Comparison of ENCODE assay signal across 1 cellular context in the genomic region with DNA sequence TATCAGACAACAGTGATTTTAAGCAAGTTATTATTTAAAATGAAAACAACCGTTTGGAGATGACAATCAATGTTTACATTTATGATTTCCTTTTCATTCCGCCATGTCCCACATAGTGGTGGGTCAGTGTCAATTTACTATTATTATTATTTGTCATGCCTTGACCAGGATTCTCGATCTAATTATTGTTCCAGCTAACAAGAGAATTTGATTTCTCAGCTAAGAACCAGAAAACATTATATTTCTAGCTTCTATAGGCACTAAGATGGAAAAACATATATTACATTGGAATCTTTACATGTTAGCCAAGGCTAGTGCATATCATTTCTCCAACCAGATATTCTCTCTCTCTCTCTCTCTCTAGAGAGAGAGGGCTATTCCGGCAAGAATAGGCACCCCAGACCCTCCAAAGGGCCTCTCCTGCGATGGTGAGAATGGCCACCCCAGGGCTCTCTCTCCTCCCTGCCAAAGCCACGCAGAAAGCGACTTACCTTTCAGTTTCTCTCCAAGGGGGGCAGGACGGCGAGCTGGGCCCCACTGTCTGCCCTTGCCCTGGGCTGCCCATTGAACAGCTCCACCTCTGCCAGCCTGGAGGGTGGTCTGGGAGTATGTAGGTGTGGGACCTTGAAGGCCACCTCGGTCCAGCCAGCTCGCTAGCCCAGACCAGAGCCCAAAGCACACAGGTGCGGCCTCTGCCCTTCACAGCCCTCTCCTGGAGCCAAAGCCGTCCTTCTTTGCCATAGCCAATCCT.
TF ChIP-seq lines count a peak whose summit lies in the region.

No MANE protein-coding gene starts in this region.

TF ChIP-seq in HCT116, 20 proteins besides CTCF, POLR2A, EP300 and RAD21:
- TF ChIP-seq JUND (IDR thresholded peaks at IDR 0.05) (no peak), SRF (IDR thresholded peaks at IDR 0.05; ENCODE audit: low read depth) (no peak), ZFX (IDR thresholded peaks at IDR 0.05) (no peak; the same call in 1 of the 2 replicates), YY1 (IDR thresholded peaks at IDR 0.05; ENCODE audit: extremely low read depth, insufficient replicate concordance, low read depth, low read length) (no peak), CBX3 (IDR thresholded peaks at IDR 0.05; ENCODE audit: low read depth) (no peak), ZNF274 (IDR thresholded peaks at IDR 0.05; ENCODE audit: low read depth, low read length) (no peak), EZH2phosphoT487 (IDR thresholded peaks at IDR 0.05; ENCODE audit: borderline replicate concordance) (no peak), EGR1 (IDR thresholded peaks at IDR 0.05; ENCODE audit: low read depth) (no peak), ELF1 (IDR thresholded peaks at IDR 0.05; ENCODE audit: borderline replicate concordance, low read depth) (no peak), CEBPB (IDR thresholded peaks at IDR 0.05; ENCODE audit: low read depth) (no peak), FOSL1 (IDR thresholded peaks at IDR 0.05; ENCODE audit: low read depth) (no peak), EZH2 (IDR thresholded peaks at IDR 0.05) (no peak), SP1 (IDR thresholded peaks at IDR 0.05; ENCODE audit: low read depth) (no peak), SIN3A (IDR thresholded peaks at IDR 0.05; ENCODE audit: low read depth) (no peak), TCF7L2 (IDR thresholded peaks at IDR 0.05; ENCODE audit: borderline replicate concordance, extremely low read depth, insufficient read depth, insufficient read length) (no peak), POLR2AphosphoS5 (IDR thresholded peaks at IDR 0.05; ENCODE audit: low read depth, low read length) (no peak)
- TF ChIP-seq, protein P1, sequence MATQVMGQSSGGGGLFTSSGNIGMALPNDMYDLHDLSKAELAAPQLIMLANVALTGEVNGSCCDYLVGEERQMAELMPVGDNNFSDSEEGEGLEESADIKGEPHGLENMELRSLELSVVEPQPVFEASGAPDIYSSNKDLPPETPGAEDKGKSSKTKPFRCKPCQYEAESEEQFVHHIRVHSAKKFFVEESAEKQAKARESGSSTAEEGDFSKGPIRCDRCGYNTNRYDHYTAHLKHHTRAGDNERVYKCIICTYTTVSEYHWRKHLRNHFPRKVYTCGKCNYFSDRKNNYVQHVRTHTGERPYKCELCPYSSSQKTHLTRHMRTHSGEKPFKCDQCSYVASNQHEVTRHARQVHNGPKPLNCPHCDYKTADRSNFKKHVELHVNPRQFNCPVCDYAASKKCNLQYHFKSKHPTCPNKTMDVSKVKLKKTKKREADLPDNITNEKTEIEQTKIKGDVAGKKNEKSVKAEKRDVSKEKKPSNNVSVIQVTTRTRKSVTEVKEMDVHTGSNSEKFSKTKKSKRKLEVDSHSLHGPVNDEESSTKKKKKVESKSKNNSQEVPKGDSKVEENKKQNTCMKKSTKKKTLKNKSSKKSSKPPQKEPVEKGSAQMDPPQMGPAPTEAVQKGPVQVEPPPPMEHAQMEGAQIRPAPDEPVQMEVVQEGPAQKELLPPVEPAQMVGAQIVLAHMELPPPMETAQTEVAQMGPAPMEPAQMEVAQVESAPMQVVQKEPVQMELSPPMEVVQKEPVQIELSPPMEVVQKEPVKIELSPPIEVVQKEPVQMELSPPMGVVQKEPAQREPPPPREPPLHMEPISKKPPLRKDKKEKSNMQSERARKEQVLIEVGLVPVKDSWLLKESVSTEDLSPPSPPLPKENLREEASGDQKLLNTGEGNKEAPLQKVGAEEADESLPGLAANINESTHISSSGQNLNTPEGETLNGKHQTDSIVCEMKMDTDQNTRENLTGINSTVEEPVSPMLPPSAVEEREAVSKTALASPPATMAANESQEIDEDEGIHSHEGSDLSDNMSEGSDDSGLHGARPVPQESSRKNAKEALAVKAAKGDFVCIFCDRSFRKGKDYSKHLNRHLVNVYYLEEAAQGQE (IDR thresholded peaks at IDR 0.05; ENCODE audit: low read depth) = no peak
- TF ChIP-seq, protein P2, sequence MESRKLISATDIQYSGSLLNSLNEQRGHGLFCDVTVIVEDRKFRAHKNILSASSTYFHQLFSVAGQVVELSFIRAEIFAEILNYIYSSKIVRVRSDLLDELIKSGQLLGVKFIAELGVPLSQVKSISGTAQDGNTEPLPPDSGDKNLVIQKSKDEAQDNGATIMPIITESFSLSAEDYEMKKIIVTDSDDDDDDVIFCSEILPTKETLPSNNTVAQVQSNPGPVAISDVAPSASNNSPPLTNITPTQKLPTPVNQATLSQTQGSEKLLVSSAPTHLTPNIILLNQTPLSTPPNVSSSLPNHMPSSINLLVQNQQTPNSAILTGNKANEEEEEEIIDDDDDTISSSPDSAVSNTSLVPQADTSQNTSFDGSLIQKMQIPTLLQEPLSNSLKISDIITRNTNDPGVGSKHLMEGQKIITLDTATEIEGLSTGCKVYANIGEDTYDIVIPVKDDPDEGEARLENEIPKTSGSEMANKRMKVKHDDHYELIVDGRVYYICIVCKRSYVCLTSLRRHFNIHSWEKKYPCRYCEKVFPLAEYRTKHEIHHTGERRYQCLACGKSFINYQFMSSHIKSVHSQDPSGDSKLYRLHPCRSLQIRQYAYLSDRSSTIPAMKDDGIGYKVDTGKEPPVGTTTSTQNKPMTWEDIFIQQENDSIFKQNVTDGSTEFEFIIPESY (IDR thresholded peaks at IDR 0.05; ENCODE audit: extremely low read depth, insufficient replicate concordance, low read length) = no peak
- TF ChIP-seq, protein P3, sequence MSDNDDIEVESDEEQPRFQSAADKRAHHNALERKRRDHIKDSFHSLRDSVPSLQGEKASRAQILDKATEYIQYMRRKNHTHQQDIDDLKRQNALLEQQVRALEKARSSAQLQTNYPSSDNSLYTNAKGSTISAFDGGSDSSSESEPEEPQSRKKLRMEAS (IDR thresholded peaks at IDR 0.05) = no peak
